ENCODE assay signal across 1 cellular context in genomic region chrX:103685396-103685795, GRCh38.
TF ChIP-seq lines count a peak whose summit lies in the region.

No MANE protein-coding gene starts in this region.

TF ChIP-seq in K562, 482 proteins besides CTCF, POLR2A, EP300 and RAD21:
- TF ChIP-seq POLR2B (IDR thresholded peaks at IDR 0.05; ENCODE audit: low read depth, partially characterized antibody), result no peak
- peak; percentile 64 for TF ChIP-seq RBFOX2 (IDR thresholded peaks at IDR 0.05; ENCODE audit: low read depth, low read length)
- TF ChIP-seq ZNF165 (CRISPR knock-in tag; IDR thresholded peaks at IDR 0.05; ENCODE audit: borderline replicate concordance), result no peak
- TF ChIP-seq ZNF740 (CRISPR knock-in tag; IDR thresholded peaks at IDR 0.05), result no peak
- TF ChIP-seq ZNF740 (tag; IDR thresholded peaks at IDR 0.05), result 0 out of 4 replicates have a peak, but pooled peaks of 1 of the 2 experiments have one; percentile 24
- TF ChIP-seq NUFIP1 (IDR thresholded peaks at IDR 0.05; ENCODE audit: partially characterized antibody), result no peak
- peak; percentile 31; the same call in 1 of the 2 replicates for TF ChIP-seq VEZF1 (CRISPR knock-in tag; IDR thresholded peaks at IDR 0.05)
- no peak for TF ChIP-seq ZNF311 (CRISPR knock-in tag; IDR thresholded peaks at IDR 0.05)
- TF ChIP-seq NFATC3 (IDR thresholded peaks at IDR 0.05), result no peak
- no peak for TF ChIP-seq SP2 (IDR thresholded peaks at IDR 0.05; ENCODE audit: extremely low read depth, low read depth, low read length, poor library complexity, severe bottlenecking)
- TF ChIP-seq ZNF184 (CRISPR knock-in tag; IDR thresholded peaks at IDR 0.05), result no peak
- no peak for TF ChIP-seq MAFG (tag; conservative IDR thresholded peaks at IDR 0.05)
- no peak for TF ChIP-seq RBM34 (IDR thresholded peaks at IDR 0.05; ENCODE audit: borderline replicate concordance, insufficient read depth, low read length)
- TF ChIP-seq POLR2G (IDR thresholded peaks at IDR 0.05; ENCODE audit: low read depth, low read length), result peak; percentile 36; the same call in 1 of the 2 replicates
- TF ChIP-seq ZEB2 (IDR thresholded peaks at IDR 0.05), result no peak
